ENCODE assay signal across 9 cellular contexts in the genomic region with DNA sequence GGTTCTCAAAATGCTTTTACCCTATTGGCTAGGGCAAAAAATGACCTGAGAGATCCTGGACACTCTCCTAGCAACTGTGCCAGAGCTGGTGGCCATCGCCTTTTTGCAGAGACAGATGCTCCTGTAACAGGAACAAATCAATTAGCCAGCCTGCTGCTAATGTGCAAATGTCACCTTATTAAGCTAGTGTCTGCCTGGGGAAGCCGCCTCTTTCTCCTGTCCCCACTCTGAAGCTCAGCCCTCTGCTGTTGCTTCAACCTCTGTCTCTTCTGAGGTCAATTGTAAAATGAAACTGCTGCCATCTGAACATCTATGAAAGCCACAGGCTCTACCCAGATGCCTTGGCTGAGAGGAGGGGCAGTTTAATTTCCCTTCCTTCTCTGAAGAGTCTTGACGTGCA.
A peak's percentile ranks its signal among the peaks of the same experiment; 100 is the strongest.
DNase-seq lines count a peak whose midpoint lies in the region; ATAC-seq and TF ChIP-seq lines count a peak whose summit lies in the region.
"Had no signal": no experiment of that assay in that cellular context is flagged by ENCODE, and none has a peak within 500 bp of the region (broad histone marks: within the 10 kb centered on the region; RNA-seq: fewer than 3 reads in every experiment).

No MANE protein-coding gene starts in this region.

- POLR2A ChIA-PET in activated CD8-positive, alpha-beta T cell treated with anti-CD3 and anti-CD28 coated beads for 36 hours (lab: Charles Lee): interaction anchor here (1.2 to 1.6 kb wide), 2 partner anchors 10 to 25 kb away, joined by 3 to 4 read pairs; no protein-coding TSS in a partner anchor

- no peak for TF ChIP-seq POLR2A in spleen (IDR thresholded peaks at IDR 0.05)

- H3K27ac Mint-ChIP-seq in activated CD8-positive, alpha-beta T cell treated with anti-CD3 and anti-CD28 coated beads for 36 hours: peak overlapping the region; percentile 79

- no peak for TF ChIP-seq CTCF in activated CD8-positive, alpha-beta T cell treated with anti-CD3 and anti-CD28 coated beads for 36 hours (IDR thresholded peaks at IDR 0.05)
- no peak for TF ChIP-seq CTCF in spleen (IDR thresholded peaks at IDR 0.05 in 8 of 11, conservative IDR thresholded peaks at IDR 0.05 in 3 of 11)

- no peak overlapping the region for H3K4me3 ChIP-seq in spleen
- H3K4me3 ChIP-seq: vagina had no signal

- peak overlapping the region in 4 of 8 donors; percentile 39 to 73 (median 54) for H3K27ac ChIP-seq in spleen
- H3K27ac ChIP-seq: vagina had no signal

- CTCF ChIA-PET in activated CD8-positive, alpha-beta T cell treated with anti-CD3 and anti-CD28 coated beads for 36 hours (lab: Charles Lee): interaction anchor here (0.9 to 2.3 kb wide), 6 partner anchors 12 to 248 kb away, joined by 3 to 8 read pairs (median 4); no protein-coding TSS in a partner anchor

- H3K4me3 Mint-ChIP-seq in activated CD8-positive, alpha-beta T cell treated with anti-CD3 and anti-CD28 coated beads for 36 hours: peak overlapping the region; percentile 1

- H3K4me1 Mint-ChIP-seq in activated CD8-positive, alpha-beta T cell treated with anti-CD3 and anti-CD28 coated beads for 36 hours (ENCODE audit: low read depth): peaks cover 39% of the 10 kb centered on the region

- peak; percentile 69 for ATAC-seq in GM19035 (IDR thresholded peaks at IDR 0.05; ENCODE audit: unreplicated experiment)
- ATAC-seq in HG03066 (IDR thresholded peaks at IDR 0.05; ENCODE audit: low read depth, unreplicated experiment): peak; percentile 57
- peak; percentile 46 for ATAC-seq in activated CD8-positive, alpha-beta T cell treated with anti-CD3 and anti-CD28 coated beads for 36 hours

- 46 to 53% (median 47%) methylated on average over 3 of the region's 3 CpGs for WGBS in spleen, 5 donors

- DNase-seq in COR-L47 (lab: John Stamatoyannopoulos, UW): peak; percentile 32
- peak; percentile 51 for DNase-seq in activated CD8-positive, alpha-beta T cell treated with anti-CD3 and anti-CD28 coated beads for 36 hours
- DNase-seq in NCI-H2171 (lab: John Stamatoyannopoulos, UW): no peak
- no peak for DNase-seq in SIG-M5 (lab: John Stamatoyannopoulos, UW)
- no peak for DNase-seq in NCI-H510A (lab: John Stamatoyannopoulos, UW)
- DNase-seq in spleen: no peak

- no peaks in the 10 kb centered on the region for H3K36me3 ChIP-seq in spleen
- H3K36me3 ChIP-seq: vagina had no signal

- intact Hi-C loops in activated CD8-positive, alpha-beta T cell treated with anti-CD3 and anti-CD28 coated beads for 36 hours (cut with micrococcal nuclease): no loop called here
- intact Hi-C loops in spleen (cut with DNase I; ENCODE audit: low total_unique reads): no loop called here

- H3K36me3 Mint-ChIP-seq in activated CD8-positive, alpha-beta T cell treated with anti-CD3 and anti-CD28 coated beads for 36 hours (ENCODE audit: low read depth): no peaks in the 10 kb centered on the region

- H3K4me1 ChIP-seq in spleen: peaks cover 0 to 6% (median 0%) of the 10 kb centered on the region in 6 donors
- H3K4me1 ChIP-seq: vagina had no signal

- no peaks in the 10 kb centered on the region for H3K9me3 Mint-ChIP-seq in activated CD8-positive, alpha-beta T cell treated with anti-CD3 and anti-CD28 coated beads for 36 hours

- H3K27me3 Mint-ChIP-seq in activated CD8-positive, alpha-beta T cell treated with anti-CD3 and anti-CD28 coated beads for 36 hours: no peaks in the 10 kb centered on the region

- H3K9me3 ChIP-seq in spleen: no peaks in the 10 kb centered on the region
- H3K9me3 ChIP-seq: vagina had no signal

- peaks cover 0 to 6% (median 0%) of the 10 kb centered on the region in 7 donors for H3K27me3 ChIP-seq in spleen (replicated peaks in 1 of 7)
- H3K27me3 ChIP-seq: vagina had no signal

Comparison
In these comparisons a context has a peak if more than half of its experiments do, and no peak if none do; other contexts are left out.
1. DNase-seq: peak in COR-L47 (single experiment) and activated CD8-positive, alpha-beta T cell treated with anti-CD3 and anti-CD28 coated beads for 36 hours (single experiment); none in NCI-H2171 (single experiment), SIG-M5 (single experiment), NCI-H510A (single experiment) and spleen (single experiment).
2. Peak in every context shown above with its lines, with median percentiles within 50 percentile points of each other: ATAC-seq.